ENCODE assay signal across 1 cellular context in the genomic region with DNA sequence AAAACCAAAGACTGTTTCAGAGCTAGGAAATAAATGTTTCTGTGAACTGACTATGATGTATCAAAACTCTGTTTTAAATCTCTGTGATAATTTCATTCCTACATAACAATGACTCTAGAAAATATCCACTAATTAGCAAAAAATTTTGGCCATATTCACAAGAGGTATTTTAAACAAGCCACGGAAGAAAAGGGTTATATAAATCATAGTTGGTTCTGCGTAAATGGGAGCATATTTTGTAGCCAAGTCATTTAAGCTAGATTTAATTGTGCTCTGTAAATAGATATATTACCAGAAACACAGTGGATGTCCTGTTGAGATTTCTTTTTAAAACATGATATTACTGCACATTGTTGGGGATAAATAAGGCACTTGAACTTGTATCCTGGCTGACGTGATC.
TF ChIP-seq lines count a peak whose summit lies in the region.

No MANE protein-coding gene starts in this region.

TF ChIP-seq in IMR-90, 13 proteins besides CTCF, POLR2A, EP300 and RAD21 (continued from another document):
- TF ChIP-seq USF2 (IDR thresholded peaks at IDR 0.05; ENCODE audit: low read depth, low read length) = no peak
- TF ChIP-seq MAFK (IDR thresholded peaks at IDR 0.05; ENCODE audit: low read depth, low read length) = no peak
- TF ChIP-seq MAZ (IDR thresholded peaks at IDR 0.05; ENCODE audit: borderline replicate concordance, low read depth, low read length) = no peak
- TF ChIP-seq FOS (IDR thresholded peaks at IDR 0.05; ENCODE audit: low read depth, low read length) = no peak
- TF ChIP-seq CHD1 (IDR thresholded peaks at IDR 0.05; ENCODE audit: low read depth, low read length) = no peak
- no peak for TF ChIP-seq NFE2L2 (IDR thresholded peaks at IDR 0.05; ENCODE audit: low read depth, low read length)
